Comparison of ENCODE assay signal across 28 cellular contexts in the genomic region with DNA sequence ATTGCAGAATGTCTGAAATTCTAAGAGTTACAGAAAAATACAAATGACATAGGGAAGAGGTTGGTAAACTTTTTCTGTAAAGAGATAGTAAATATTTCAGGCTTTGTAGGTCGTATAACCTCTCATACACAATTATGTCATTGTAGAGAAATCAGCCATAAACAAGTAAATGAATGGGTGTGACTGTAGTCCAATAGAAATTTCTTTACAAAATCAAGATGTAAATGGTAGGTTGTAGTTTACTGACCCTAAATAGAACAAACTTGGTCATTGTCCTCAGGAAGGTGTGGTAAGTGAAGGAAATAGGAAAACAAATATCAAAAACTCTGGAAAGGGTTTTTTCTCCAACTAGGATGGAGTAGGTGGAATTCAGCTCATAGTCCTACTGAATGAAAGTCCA.
"Had no signal": no experiment of that assay in that cellular context is flagged by ENCODE, and none has a peak within 500 bp of the region (broad histone marks: within the 10 kb centered on the region; RNA-seq: fewer than 3 reads in every experiment).

No MANE protein-coding gene starts in this region.

- H3K4me1 ChIP-seq: pancreas, prostate gland, right atrium auricular region, right lobe of liver, sigmoid colon, stomach, thyroid gland, tibial nerve, upper lobe of right lung, uterus had no signal

- DNase-seq: naive thymus-derived CD8-positive, alpha-beta T cell; nephron progenitor cell; nucleus accumbens; pancreas; retina; right lobe of liver; sigmoid colon; small intestine; stimulated activated CD4-positive, alpha-beta T cell treated with anti-CD3 and anti-CD28 coated beads, Interleukin-15, amount 100 ng/mL, for 24 hours; stimulated activated CD4-positive, alpha-beta T cell treated with anti-CD3 and anti-CD28 coated beads, Interleukin-2, amount 100 ng/mL, for 24 hours; stimulated activated CD4-positive, alpha-beta T cell treated with anti-CD3 and anti-CD28 coated beads, Interleukin-2, amount 100 ng/mL, for 48 hours; stimulated activated CD4-positive, alpha-beta T cell treated with anti-CD3 and anti-CD28 coated beads, Interleukin-4, amount 100 ng/mL, for 24 hours; stimulated activated naive B cell treated with anti-CD40 and anti-IgM and Interleukin-4, amounts not matched to agents 10 μg/mL and 1 μg/mL and 100 μg/mL, for 72 hours; stimulated activated naive CD4-positive, alpha-beta T cell treated with Interleukin-2 at 50 U/mL for 16 hours; stomach; thyroid gland; upper lobe of right lung; uterus had no signal

- H3K27ac Mint-ChIP-seq: naive thymus-derived CD8-positive, alpha-beta T cell; natural killer cell treated with Interleukin-12 subunit alpha and Interleukin-12 subunit beta and Interleukin-15 and Interleukin-18, amount 100 ng/mL, for 72 hours; nephron progenitor cell; stimulated activated effector memory CD8-positive, alpha-beta T cell treated with anti-CD3 and anti-CD28 coated beads, Interleukin-12 subunit alpha, Interleukin-12 subunit beta, amount 100 ng/mL, for 72 hours; stimulated activated naive B cell treated with anti-CD40 and anti-IgM and Interleukin-4, amounts not matched to agents 10 μg/mL and 1 μg/mL and 100 μg/mL, for 72 hours; stimulated activated naive CD8-positive, alpha-beta T cell treated with anti-CD3 and anti-CD28 coated beads, Interleukin-15, Interleukin-2, amounts not matched to agents 100 ng/mL and 50 ng/mL, for 24 hours; type B pancreatic cell had no signal

- H3K4me3 Mint-ChIP-seq: naive thymus-derived CD8-positive, alpha-beta T cell; natural killer cell treated with Interleukin-12 subunit alpha and Interleukin-12 subunit beta and Interleukin-15 and Interleukin-18, amount 100 ng/mL, for 72 hours; nephron progenitor cell; neural crest cell; stimulated activated effector memory CD8-positive, alpha-beta T cell treated with anti-CD3 and anti-CD28 coated beads, Interleukin-12 subunit alpha, Interleukin-12 subunit beta, amount 100 ng/mL, for 72 hours; stimulated activated naive B cell treated with anti-CD40 and anti-IgM and Interleukin-4, amounts not matched to agents 10 μg/mL and 1 μg/mL and 100 μg/mL, for 72 hours; stimulated activated naive CD8-positive, alpha-beta T cell treated with anti-CD3 and anti-CD28 coated beads, Interleukin-15, Interleukin-2, amounts not matched to agents 100 ng/mL and 50 ng/mL, for 24 hours; type B pancreatic cell had no signal

- H3K4me3 ChIP-seq: pancreas, prostate gland, right atrium auricular region, right lobe of liver, sigmoid colon, stomach, thoracic aorta, thyroid gland, tibial nerve, upper lobe of right lung, uterus had no signal

- H3K27me3 ChIP-seq: neutrophil, pancreas, right atrium auricular region, right lobe of liver, sigmoid colon, stomach, thyroid gland, tibial nerve, upper lobe of right lung, uterus had no signal

- H3K27ac ChIP-seq: neutrophil, pancreas, prostate gland, right atrium auricular region, right lobe of liver, sigmoid colon, stomach, thoracic aorta, thyroid gland, tibial nerve, upper lobe of right lung, uterus had no signal

- H3K27me3 Mint-ChIP-seq: naive thymus-derived CD8-positive, alpha-beta T cell; natural killer cell treated with Interleukin-12 subunit alpha and Interleukin-12 subunit beta and Interleukin-15 and Interleukin-18, amount 100 ng/mL, for 72 hours; stimulated activated naive B cell treated with anti-CD40 and anti-IgM and Interleukin-4, amounts not matched to agents 10 μg/mL and 1 μg/mL and 100 μg/mL, for 72 hours; stimulated activated naive CD8-positive, alpha-beta T cell treated with anti-CD3 and anti-CD28 coated beads, Interleukin-15, Interleukin-2, amounts not matched to agents 100 ng/mL and 50 ng/mL, for 24 hours; type B pancreatic cell had no signal

- H3K9me3 ChIP-seq: neutrophil, pancreas, prostate gland, right atrium auricular region, right lobe of liver, sigmoid colon, stomach, thoracic aorta, thyroid gland, tibial nerve, upper lobe of right lung, uterus had no signal

- H3K36me3 Mint-ChIP-seq: naive thymus-derived CD8-positive, alpha-beta T cell; natural killer cell treated with Interleukin-12 subunit alpha and Interleukin-12 subunit beta and Interleukin-15 and Interleukin-18, amount 100 ng/mL, for 72 hours; stimulated activated effector memory CD8-positive, alpha-beta T cell treated with anti-CD3 and anti-CD28 coated beads, Interleukin-12 subunit alpha, Interleukin-12 subunit beta, amount 100 ng/mL, for 72 hours; stimulated activated naive B cell treated with anti-CD40 and anti-IgM and Interleukin-4, amounts not matched to agents 10 μg/mL and 1 μg/mL and 100 μg/mL, for 72 hours; type B pancreatic cell had no signal

- H3K4me1 Mint-ChIP-seq: naive thymus-derived CD8-positive, alpha-beta T cell; nephron progenitor cell; stimulated activated effector memory CD8-positive, alpha-beta T cell treated with anti-CD3 and anti-CD28 coated beads, Interleukin-12 subunit alpha, Interleukin-12 subunit beta, amount 100 ng/mL, for 72 hours; stimulated activated naive B cell treated with anti-CD40 and anti-IgM and Interleukin-4, amounts not matched to agents 10 μg/mL and 1 μg/mL and 100 μg/mL, for 72 hours had no signal

- H3K36me3 ChIP-seq: neutrophil, pancreas, prostate gland, right atrium auricular region, right lobe of liver, sigmoid colon, stomach, thoracic aorta, thyroid gland, tibial nerve, upper lobe of right lung, uterus had no signal

- FAIRE-seq: pancreas, small intestine had no signal

- ATAC-seq: naive thymus-derived CD8-positive, alpha-beta T cell; natural killer cell treated with Interleukin-12 subunit alpha and Interleukin-12 subunit beta and Interleukin-15 and Interleukin-18, amount 100 ng/mL, for 72 hours; pancreas; right lobe of liver; stimulated activated effector memory CD8-positive, alpha-beta T cell treated with anti-CD3 and anti-CD28 coated beads, Interleukin-12 subunit alpha, Interleukin-12 subunit beta, amount 100 ng/mL, for 72 hours; stimulated activated naive B cell treated with anti-CD40 and anti-IgM and Interleukin-4, amounts not matched to agents 10 μg/mL and 1 μg/mL and 100 μg/mL, for 72 hours; upper lobe of right lung had no signal

- H3K9me3 Mint-ChIP-seq: nephron progenitor cell, type B pancreatic cell had no signal
